1 cellular context compared by ENCODE assay signal in genomic region chr12:33795536-33795935, GRCh38.
TF ChIP-seq lines count a peak whose summit lies in the region.

No MANE protein-coding gene starts in this region.

TF ChIP-seq in WTC11, 78 proteins besides CTCF, POLR2A, EP300 and RAD21:
- no peak for TF ChIP-seq MYBL2 (CRISPR knock-in tag; IDR thresholded peaks at IDR 0.05)
- no peak for TF ChIP-seq ATF6 (CRISPR knock-in tag; IDR thresholded peaks at IDR 0.05)
- no peak for TF ChIP-seq MLX (CRISPR knock-in tag; IDR thresholded peaks at IDR 0.05)
